ENCODE assay signal across 1 cellular context in genomic region chr6:79630400-79630882, GRCh38.
TF ChIP-seq lines count a peak whose summit lies in the region.

No MANE protein-coding gene starts in this region.

TF ChIP-seq in IMR-90, 13 proteins besides CTCF, POLR2A, EP300 and RAD21 (continued from another document):
- TF ChIP-seq ELK1 (IDR thresholded peaks at IDR 0.05; ENCODE audit: borderline replicate concordance, low read depth, low read length) = no peak
- TF ChIP-seq NFE2L2 (IDR thresholded peaks at IDR 0.05; ENCODE audit: low read depth, low read length) = no peak
